Comparison of ENCODE assay signal across 16 cellular contexts in genomic region chr17:61310611-61311010, GRCh38.
"Had no signal": no experiment of that assay in that cellular context is flagged by ENCODE, and none has a peak within 500 bp of the region (broad histone marks: within the 10 kb centered on the region; RNA-seq: fewer than 3 reads in every experiment).

No MANE protein-coding gene starts in this region.

- H3K36me3 Mint-ChIP-seq: activated CD4-positive, alpha-beta memory T cell treated with anti-CD3 and anti-CD28 coated beads for 36 hours; activated naive CD8-positive, alpha-beta T cell treated with anti-CD3 and anti-CD28 coated beads, Interleukin-2, amount 10 ng/mL, durations not matched to agents 7 days and 5 days had no signal

- ATAC-seq: activated CD4-positive, CD25-positive, alpha-beta regulatory T cell treated with anti-CD3 and anti-CD28 coated beads, Interleukin-2, amount 50 U/mL, for 24 hours; activated T-cell treated with anti-CD3 and anti-CD28 coated beads, Interleukin-2, amount 50 U/mL, for 4 hours; left colon; stimulated activated naive CD8-positive, alpha-beta T cell treated with anti-CD3 and anti-CD28 coated beads, Interleukin-15, amount 100 ng/mL, for 72 hours had no signal

- H3K27me3 Mint-ChIP-seq: activated CD4-positive, alpha-beta memory T cell treated with anti-CD3 and anti-CD28 coated beads for 36 hours; activated naive CD8-positive, alpha-beta T cell treated with anti-CD3 and anti-CD28 coated beads, Interleukin-2, amount 10 ng/mL, durations not matched to agents 7 days and 5 days; stimulated activated naive CD8-positive, alpha-beta T cell treated with anti-CD3 and anti-CD28 coated beads, Interleukin-15, amount 100 ng/mL, for 72 hours had no signal

- H3K9me3 ChIP-seq: ovary, thoracic aorta had no signal

- H3K4me3 ChIP-seq: ovary, thoracic aorta had no signal

- H3K4me3 Mint-ChIP-seq: activated CD4-positive, alpha-beta memory T cell treated with anti-CD3 and anti-CD28 coated beads for 36 hours; activated naive CD8-positive, alpha-beta T cell treated with anti-CD3 and anti-CD28 coated beads, Interleukin-2, amount 10 ng/mL, durations not matched to agents 7 days and 5 days; activated T-cell treated with anti-CD3 and anti-CD28 coated beads, Interleukin-2, amount 50 U/mL, for 4 hours; nephron progenitor cell; stimulated activated naive CD8-positive, alpha-beta T cell treated with anti-CD3 and anti-CD28 coated beads, Interleukin-15, amount 100 ng/mL, for 72 hours; T-helper 1 cell treated with Interleukin-12 subunit alpha and Interleukin-12 subunit beta and Interleukin-4 antibody, amounts not matched to agents 30 μg/mL and 1 μg/mL, for 36 hours had no signal

- H3K27ac Mint-ChIP-seq: activated CD4-positive, alpha-beta memory T cell treated with anti-CD3 and anti-CD28 coated beads for 36 hours; activated naive CD8-positive, alpha-beta T cell treated with anti-CD3 and anti-CD28 coated beads, Interleukin-2, amount 10 ng/mL, durations not matched to agents 7 days and 5 days; nephron progenitor cell; T-helper 1 cell treated with Interleukin-12 subunit alpha and Interleukin-12 subunit beta and Interleukin-4 antibody, amounts not matched to agents 30 μg/mL and 1 μg/mL, for 36 hours had no signal

- H3K27ac ChIP-seq: ovary, thoracic aorta had no signal

- DNase-seq: activated CD4-positive, alpha-beta memory T cell treated with anti-CD3 and anti-CD28 coated beads for 36 hours; activated gamma-delta T cell; activated naive CD8-positive, alpha-beta T cell treated with anti-CD3 and anti-CD28 coated beads, Interleukin-2, amount 10 ng/mL, durations not matched to agents 7 days and 5 days; activated T-cell treated with anti-CD3 and anti-CD28 coated beads, Interleukin-2, amount 50 U/mL, for 4 hours; aorta; effector CD4-positive, alpha-beta T cell; hypothalamus; left colon; nephron progenitor cell; ovary; stimulated activated CD4-positive, alpha-beta T cell treated with anti-CD3 and anti-CD28 coated beads, Interleukin-15, amount 100 ng/mL, for 24 hours; stimulated activated CD4-positive, alpha-beta T cell treated with anti-CD3 and anti-CD28 coated beads, Interleukin-4, amount 100 ng/mL, for 24 hours; stimulated activated naive CD8-positive, alpha-beta T cell treated with anti-CD3 and anti-CD28 coated beads, Interleukin-15, amount 100 ng/mL, for 72 hours had no signal

- H3K9me3 Mint-ChIP-seq: activated CD4-positive, alpha-beta memory T cell treated with anti-CD3 and anti-CD28 coated beads for 36 hours; activated naive CD8-positive, alpha-beta T cell treated with anti-CD3 and anti-CD28 coated beads, Interleukin-2, amount 10 ng/mL, durations not matched to agents 7 days and 5 days; activated T-cell treated with anti-CD3 and anti-CD28 coated beads, Interleukin-2, amount 50 U/mL, for 4 hours; nephron progenitor cell; stimulated activated naive CD8-positive, alpha-beta T cell treated with anti-CD3 and anti-CD28 coated beads, Interleukin-15, amount 100 ng/mL, for 72 hours; T-helper 1 cell treated with Interleukin-12 subunit alpha and Interleukin-12 subunit beta and Interleukin-4 antibody, amounts not matched to agents 30 μg/mL and 1 μg/mL, for 36 hours had no signal

- H3K27me3 ChIP-seq: ovary had no signal

- H3K4me1 Mint-ChIP-seq: activated naive CD8-positive, alpha-beta T cell treated with anti-CD3 and anti-CD28 coated beads, Interleukin-2, amount 10 ng/mL, durations not matched to agents 7 days and 5 days; stimulated activated naive CD8-positive, alpha-beta T cell treated with anti-CD3 and anti-CD28 coated beads, Interleukin-15, amount 100 ng/mL, for 72 hours had no signal

- H3K36me3 ChIP-seq: ovary, thoracic aorta had no signal
